10 cellular contexts compared by ENCODE assay signal in the genomic region with DNA sequence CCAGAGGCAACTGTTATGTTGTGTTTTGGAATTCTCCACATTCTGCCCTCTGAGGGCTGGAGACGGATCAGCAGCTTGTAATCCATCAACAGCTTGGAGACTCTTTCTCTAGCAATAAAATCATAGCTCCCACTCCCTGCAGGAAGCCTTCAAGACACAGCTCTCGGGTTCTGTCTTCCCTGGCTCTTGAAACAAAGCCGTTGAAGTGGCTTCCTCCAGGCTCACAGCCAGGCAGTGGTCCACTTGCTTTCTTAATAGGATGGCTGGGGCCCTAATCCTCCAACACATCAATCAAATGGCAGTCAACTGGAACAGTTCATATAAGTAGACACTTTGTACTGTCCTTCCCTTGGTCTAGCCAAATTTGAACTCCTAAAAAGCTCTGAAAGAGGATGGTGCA.
DNase-seq lines count a peak whose midpoint lies in the region; ATAC-seq, FAIRE-seq and TF ChIP-seq lines count a peak whose summit lies in the region.
"Had no signal": no experiment of that assay in that cellular context is flagged by ENCODE, and none has a peak within 500 bp of the region (broad histone marks: within the 10 kb centered on the region; RNA-seq: fewer than 3 reads in every experiment).

No MANE protein-coding gene starts in this region.

- H3K27me3 Mint-ChIP-seq in activated naive CD4-positive, alpha-beta T cell treated with anti-CD3 and anti-CD28 coated beads, Interleukin-2, amount 50 U/mL, for 24 hours = no peaks in the 10 kb centered on the region

- ATAC-seq in HG03135 (IDR thresholded peaks at IDR 0.05; ENCODE audit: unreplicated experiment) = peak; percentile 26
- peak; percentile 56 for ATAC-seq in GM12878
- ATAC-seq in GM21423 (IDR thresholded peaks at IDR 0.05; ENCODE audit: unreplicated experiment) = no peak
- ATAC-seq in GM18858 (IDR thresholded peaks at IDR 0.05; ENCODE audit: unreplicated experiment) = no peak
- ATAC-seq: gastroesophageal sphincter, K562 had no signal

- H3K4me1 ChIP-seq in GM12878 (ENCODE audit: control insufficient read depth, insufficient read depth, low read length) = peaks cover 40% of the 10 kb centered on the region
- H3K4me1 ChIP-seq in thyroid gland = peaks cover 19 to 31% of the 10 kb centered on the region in 2 donors
- H3K4me1 ChIP-seq: gastroesophageal sphincter had no signal

- POLR2A ChIA-PET in GM12878 (lab: Charles Lee) = interaction anchor here (0.5 to 4.4 kb wide), 17 partner anchors 13 to 210 kb away, joined by 3 to 70 read pairs (median 5); a partner anchor contains a TSS

- H3K4me3 Mint-ChIP-seq in activated naive CD4-positive, alpha-beta T cell treated with anti-CD3 and anti-CD28 coated beads, Interleukin-2, amount 50 U/mL, for 24 hours = peak overlapping the region; percentile 78

- H3K27ac ChIP-seq in GM12878 (ENCODE audit: control insufficient read depth, insufficient read depth) = peak overlapping the region; percentile 85
- peak overlapping the region in 1 of 3 donors; percentile 4 for H3K27ac ChIP-seq in thyroid gland
- H3K27ac ChIP-seq: gastroesophageal sphincter had no signal

- H3K9me3 ChIP-seq in GM12878 (replicated peaks; ENCODE audit: control insufficient read depth, insufficient read depth, low read length) = peaks cover 4% of the 10 kb centered on the region
- H3K9me3 ChIP-seq in thyroid gland = no peaks in the 10 kb centered on the region
- H3K9me3 ChIP-seq: gastroesophageal sphincter had no signal

- no peak for TF ChIP-seq CTCF in GM12878 (IDR thresholded peaks at IDR 0.05 in 2 of 3, conservative IDR thresholded peaks at IDR 0.05 in 1 of 3; ENCODE audit: control insufficient read depth in 2 of 3, extremely low read depth in 1 of 3, insufficient read depth in 1 of 3, low read depth in 3 of 3, low read length in 3 of 3)
- peak in 1 of 6 experiments; percentile 6 for TF ChIP-seq CTCF in thyroid gland (IDR thresholded peaks at IDR 0.05)

- no peaks in the 10 kb centered on the region for H3K9me3 Mint-ChIP-seq in activated naive CD4-positive, alpha-beta T cell treated with anti-CD3 and anti-CD28 coated beads, Interleukin-2, amount 50 U/mL, for 24 hours

- H3K27me3 ChIP-seq in GM12878 (replicated peaks in 1 of 2; ENCODE audit: control insufficient read depth in 2 of 2, insufficient read depth in 2 of 2, low read length in 1 of 2) (no peaks in the 10 kb centered on the region), thyroid gland (no peaks in the 10 kb centered on the region)
- H3K27me3 ChIP-seq: gastroesophageal sphincter had no signal

- TF ChIP-seq POLR2A in GM12878 (IDR thresholded peaks at IDR 0.05; ENCODE audit: low read depth, low read length) (no peak), thyroid gland (IDR thresholded peaks at IDR 0.05) (no peak)

- WGBS in GM12878 (ENCODE audit: insufficient coverage, insufficient replicate concordance, low lambda C conversion rate, missing lambda C conversion rate) = 44% methylated on average over 3 of the region's 3 CpGs
- 7 to 8% methylated on average over 3 of the region's 3 CpGs for WGBS in thyroid gland, 2 donors

- intact Hi-C loops in GM12878 (cut with micrococcal nuclease; ENCODE audit: unreplicated experiment) = loop anchor here (1.0 to 5.0 kb wide), 6 partner anchors 26 to 223 kb away; no protein-coding TSS in a partner anchor
- intact Hi-C loops in thyroid gland (cut with DNase I) = no loop called here

- CTCF ChIA-PET in GM12878 (lab: Yijun Ruan, JAX) = interaction anchor here (0.6 to 3.2 kb wide), 29 partner anchors 8 to 1487 kb away, joined by 3 to 26 read pairs (median 4); no protein-coding TSS in a partner anchor

- no peak for TF ChIP-seq EP300 in GM12878 (IDR thresholded peaks at IDR 0.05; ENCODE audit: borderline replicate concordance in 1 of 2, control insufficient read depth in 1 of 2, low read depth in 2 of 2, low read length in 2 of 2)

- no peaks in the 10 kb centered on the region for H3K79me2 ChIP-seq in GM12878 (ENCODE audit: control insufficient read depth, insufficient read depth, low read length)

- peak overlapping the region; percentile 83 for H3K27ac Mint-ChIP-seq in activated naive CD4-positive, alpha-beta T cell treated with anti-CD3 and anti-CD28 coated beads, Interleukin-2, amount 50 U/mL, for 24 hours

- H3K4me3 ChIP-seq in GM12878 = 0 out of 2 replicates have a peak overlapping the region, but pooled peaks have one; percentile 24
- H3K4me3 ChIP-seq in thyroid gland (replicated peaks in 1 of 3) = no peak overlapping the region
- H3K4me3 ChIP-seq: gastroesophageal sphincter, K562 had no signal

- peaks cover 40% of the 10 kb centered on the region for H3K4me1 Mint-ChIP-seq in activated naive CD4-positive, alpha-beta T cell treated with anti-CD3 and anti-CD28 coated beads, Interleukin-2, amount 50 U/mL, for 24 hours

- no peak for DNase-seq in activated naive CD4-positive, alpha-beta T cell treated with anti-CD3 and anti-CD28 coated beads, Interleukin-2, amount 50 U/mL, for 16 hours
- no peak for DNase-seq in GM12878 (ENCODE audit: low read depth, low spot score)
- peak; percentile 81 to 85 for DNase-seq in thyroid gland
- DNase-seq in effector CD8-positive, alpha-beta T cell (lab: John Stamatoyannopoulos, UW) = no peak

- TF ChIP-seq RAD21 in GM12878 (IDR thresholded peaks at IDR 0.05; ENCODE audit: insufficient read depth, low read depth, low read length) = no peak

- H3K4me2 ChIP-seq in GM12878 (ENCODE audit: control insufficient read depth, insufficient read depth) = peak overlapping the region; percentile 81

- RAD21 ChIA-PET in GM12878 (lab: Charles Lee; ENCODE audit: unreplicated experiment) = interaction anchor here (0.6 to 6.6 kb wide), 38 partner anchors 8 to 243 kb away, joined by 3 to 92 read pairs (median 7); a partner anchor contains a TSS

- no peaks in the 10 kb centered on the region for H4K20me1 ChIP-seq in GM12878 (ENCODE audit: control insufficient read depth, insufficient read depth)

- H3K9ac ChIP-seq in GM12878 (ENCODE audit: control insufficient read depth, insufficient read depth, low read length) = peak overlapping the region; percentile 36; the same call in 1 of the 2 replicates

- no peaks in the 10 kb centered on the region for H3K36me3 Mint-ChIP-seq in activated naive CD4-positive, alpha-beta T cell treated with anti-CD3 and anti-CD28 coated beads, Interleukin-2, amount 50 U/mL, for 24 hours

- peak overlapping the region; percentile 76 for H2AFZ ChIP-seq in GM12878 (ENCODE audit: control insufficient read depth, low read depth, low read length)

- in situ Hi-C loops in GM12878 (cut with MboI) = no loop called here

- BruUV-seq in GM12878 (replicated peaks; lab: Mats Ljungman, UMichigan) = no TSS peak

- SMC1A ChIA-PET in GM12878 (lab: Charles Lee; ENCODE audit: uncharacterized antibody, unreplicated experiment) = interaction anchor here (0.8 to 12.9 kb wide), 37 partner anchors 9 to 225 kb away, joined by 3 to 338 read pairs (median 9); a partner anchor contains a TSS

- H3K36me3 ChIP-seq in GM12878 (ENCODE audit: control insufficient read depth in 2 of 2, insufficient read depth in 2 of 2, low read length in 1 of 2) = no peaks in the 10 kb centered on the region
- no peaks in the 10 kb centered on the region for H3K36me3 ChIP-seq in thyroid gland
- H3K36me3 ChIP-seq: gastroesophageal sphincter had no signal

- no peak for FAIRE-seq in GM12878 (lab: Jason Lieb, UNC)
- FAIRE-seq: K562 had no signal

TF ChIP-seq in GM12878, 131 proteins besides CTCF, POLR2A, EP300 and RAD21:
- TF ChIP-seq, protein P1, sequence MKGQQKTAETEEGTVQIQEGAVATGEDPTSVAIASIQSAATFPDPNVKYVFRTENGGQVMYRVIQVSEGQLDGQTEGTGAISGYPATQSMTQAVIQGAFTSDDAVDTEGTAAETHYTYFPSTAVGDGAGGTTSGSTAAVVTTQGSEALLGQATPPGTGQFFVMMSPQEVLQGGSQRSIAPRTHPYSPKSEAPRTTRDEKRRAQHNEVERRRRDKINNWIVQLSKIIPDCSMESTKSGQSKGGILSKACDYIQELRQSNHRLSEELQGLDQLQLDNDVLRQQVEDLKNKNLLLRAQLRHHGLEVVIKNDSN (IDR thresholded peaks at IDR 0.05; ENCODE audit: borderline replicate concordance, extremely low read length, insufficient read depth, low read depth, low read length) = no peak
- TF ChIP-seq, protein P2, sequence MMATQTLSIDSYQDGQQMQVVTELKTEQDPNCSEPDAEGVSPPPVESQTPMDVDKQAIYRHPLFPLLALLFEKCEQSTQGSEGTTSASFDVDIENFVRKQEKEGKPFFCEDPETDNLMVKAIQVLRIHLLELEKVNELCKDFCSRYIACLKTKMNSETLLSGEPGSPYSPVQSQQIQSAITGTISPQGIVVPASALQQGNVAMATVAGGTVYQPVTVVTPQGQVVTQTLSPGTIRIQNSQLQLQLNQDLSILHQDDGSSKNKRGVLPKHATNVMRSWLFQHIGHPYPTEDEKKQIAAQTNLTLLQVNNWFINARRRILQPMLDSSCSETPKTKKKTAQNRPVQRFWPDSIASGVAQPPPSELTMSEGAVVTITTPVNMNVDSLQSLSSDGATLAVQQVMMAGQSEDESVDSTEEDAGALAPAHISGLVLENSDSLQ (IDR thresholded peaks at IDR 0.05) = peak; percentile 57; the same call in 1 of the 2 replicates

Comparison
In these comparisons a context has a peak if more than half of its experiments do, and no peak if none do; other contexts are left out.
1. DNase-seq: peak in thyroid gland (2 of 2); none in activated naive CD4-positive, alpha-beta T cell treated with anti-CD3 and anti-CD28 coated beads, Interleukin-2, amount 50 U/mL, for 16 hours (single experiment), GM12878 (single experiment) and effector CD8-positive, alpha-beta T cell (single experiment).
2. ATAC-seq: peak in HG03135 (single experiment) and GM12878 (single experiment); none in GM21423 (single experiment) and GM18858 (single experiment).